ENCODE assay signal across 11 cellular contexts in the genomic region with DNA sequence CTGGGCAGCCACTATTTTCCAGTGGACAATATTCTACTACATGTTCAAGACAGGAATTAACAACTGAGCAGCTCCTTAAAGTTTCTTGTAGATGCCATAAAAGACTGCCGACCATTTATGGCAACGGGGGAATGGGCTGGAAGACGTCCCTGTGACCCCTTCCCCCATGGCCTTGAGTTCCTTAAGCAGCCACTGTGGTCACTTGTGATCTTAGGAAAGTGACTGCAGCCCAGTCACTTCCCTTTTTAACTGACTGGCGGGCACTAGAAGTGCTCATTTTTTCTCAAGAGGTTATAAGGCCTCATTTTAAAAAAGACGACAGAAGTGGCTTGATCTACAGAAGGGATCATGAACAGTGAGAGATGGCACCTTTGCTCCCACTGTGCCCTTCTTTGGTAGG.
"Had no signal": no experiment of that assay in that cellular context is flagged by ENCODE, and none has a peak within 500 bp of the region (broad histone marks: within the 10 kb centered on the region; RNA-seq: fewer than 3 reads in every experiment).

No MANE protein-coding gene starts in this region.

- H3K36me3 ChIP-seq: heart left ventricle, pancreas, thoracic aorta had no signal

- H3K9me3 ChIP-seq: heart left ventricle, pancreas, thoracic aorta had no signal

- H3K4me1 ChIP-seq: heart left ventricle, pancreas had no signal

- DNase-seq: activated CD4-positive, alpha-beta T cell treated with anti-CD3 and anti-CD28 coated beads, Interleukin-2, amount 50 U/mL, for 48 hours; activated naive CD4-positive, alpha-beta T cell treated with anti-CD3 and anti-CD28 coated beads, Interleukin-2, amount 10 ng/mL, durations not matched to agents 7 days and 5 days; effector memory CD8-positive, alpha-beta T cell; heart left ventricle; left cardiac atrium; naive B cell; pancreas; stimulated activated CD4-positive, alpha-beta T cell treated with anti-CD3 and anti-CD28 coated beads, Interleukin-1b, Interleukin-23, amount 100 ng/mL, for 48 hours had no signal

- H3K27ac ChIP-seq: heart left ventricle, pancreas, thoracic aorta, VCaP had no signal

- H3K27me3 ChIP-seq: heart left ventricle, pancreas had no signal

- H3K4me3 ChIP-seq: heart left ventricle, lung, pancreas, thoracic aorta had no signal
